9 cellular contexts compared by ENCODE assay signal in genomic region chr20:46690219-46691111, GRCh38. TPM values are rescaled to one million over a fixed set of nuclear protein-coding genes. Genes with fewer than 3 reads are reported as not detected.
A peak's percentile ranks its signal among the peaks of the same experiment; 100 is the strongest.
DNase-seq lines count a peak whose midpoint lies in the region; ATAC-seq, FAIRE-seq and TF ChIP-seq lines count a peak whose summit lies in the region.
"Had no signal": no experiment of that assay in that cellular context is flagged by ENCODE, and none has a peak within 500 bp of the region (broad histone marks: within the 10 kb centered on the region; RNA-seq: fewer than 3 reads in every experiment).

No MANE protein-coding gene starts in this region.

- H3K36me3 Mint-ChIP-seq in activated T-cell treated with anti-CD3 and anti-CD28 coated beads, Interleukin-2, amount 50 U/mL, for 24 hours (ENCODE audit: low read depth): peaks cover 32% of the 10 kb centered on the region

- H3K27me3 ChIP-seq in adipocyte (replicated peaks; ENCODE audit: control insufficient read depth, insufficient read depth, low read length): no peaks in the 10 kb centered on the region
- no peaks in the 10 kb centered on the region for H3K27me3 ChIP-seq in thyroid gland

- H3K4me3 ChIP-seq in adipocyte (ENCODE audit: low read length) (peak overlapping the region; percentile 97), thyroid gland (replicated peaks in 1 of 3) (peak overlapping the region in 2 of 3 donors; percentile 28 to 32)

- FAIRE-seq in frontal cortex (lab: Jason Lieb, UNC): no peak

- peak overlapping the region; percentile 95 for H3K9ac ChIP-seq in adipocyte (ENCODE audit: low read length)

- peak overlapping the region; percentile 76 to 92 (median 88) for H3K27ac ChIP-seq in thyroid gland

- H3K4me3 Mint-ChIP-seq in activated T-cell treated with anti-CD3 and anti-CD28 coated beads, Interleukin-2, amount 50 U/mL, for 24 hours: peak overlapping the region; percentile 94

- DNase-seq in activated T-cell treated with anti-CD3 and anti-CD28 coated beads, Interleukin-2, amount 50 U/mL, for 24 hours: no peak
- DNase-seq in activated T-cell treated with anti-CD3 and anti-CD28 coated beads for 4 hours: no peak
- DNase-seq in adipocyte (ENCODE audit: low read depth): peak; percentile 52
- DNase-seq in left lobe of liver (ENCODE audit: low spot score): peak; percentile 16
- DNase-seq in thyroid gland: no peak
- no peak for DNase-seq in glomerular visceral epithelial cell (ENCODE audit: extremely low spot score)
- DNase-seq in frontal cortex (ENCODE audit: low spot score in 2 of 2): no peak

- peaks cover 39% of the 10 kb centered on the region for H3K4me1 Mint-ChIP-seq in activated T-cell treated with anti-CD3 and anti-CD28 coated beads, Interleukin-2, amount 50 U/mL, for 24 hours (ENCODE audit: low read depth)

- TF ChIP-seq POLR2A in thyroid gland (IDR thresholded peaks at IDR 0.05): no peak

- peaks cover 14% of the 10 kb centered on the region for H3K36me3 ChIP-seq in adipocyte (ENCODE audit: control insufficient read depth, insufficient read depth, low read length, severe bottlenecking)
- peaks cover 0 to 7% of the 10 kb centered on the region in 2 donors for H3K36me3 ChIP-seq in thyroid gland

- 57 to 58% methylated on average over 13 of the region's 13 CpGs for WGBS in thyroid gland, 2 donors

- ATAC-seq in left lobe of liver: no peak
- ATAC-seq in HG03457 (IDR thresholded peaks at IDR 0.05; ENCODE audit: unreplicated experiment): no peak

- no peaks in the 10 kb centered on the region for H3K9me3 Mint-ChIP-seq in activated T-cell treated with anti-CD3 and anti-CD28 coated beads, Interleukin-2, amount 50 U/mL, for 24 hours

- intact Hi-C loops in thyroid gland (cut with DNase I): no loop called here

- H3K9me3 ChIP-seq in adipocyte (ENCODE audit: control insufficient read depth, low read length) (no peaks in the 10 kb centered on the region), thyroid gland (no peaks in the 10 kb centered on the region)

- H3K27ac Mint-ChIP-seq in activated T-cell treated with anti-CD3 and anti-CD28 coated beads, Interleukin-2, amount 50 U/mL, for 24 hours: no peak overlapping the region

- TF ChIP-seq CTCF in thyroid gland (IDR thresholded peaks at IDR 0.05): no peak

- no peaks in the 10 kb centered on the region for H3K27me3 Mint-ChIP-seq in activated T-cell treated with anti-CD3 and anti-CD28 coated beads, Interleukin-2, amount 50 U/mL, for 24 hours

- H3K4me1 ChIP-seq in adipocyte (ENCODE audit: control insufficient read depth, insufficient read depth, low read length) (peaks cover 25% of the 10 kb centered on the region), thyroid gland (peaks cover 12 to 16% of the 10 kb centered on the region in 2 donors)

RNA-seq across cellular contexts. Expression of gene TP53RK, which starts 1.2 kb away (rescaled TPM):
- total RNA-seq in left lobe of liver (3.2 TPM), thyroid gland (10 to 100 TPM; 20.2 to 49.6 (median 36.1) TPM), frontal cortex (51.0 TPM)

RNA-seq across cellular contexts. Expression of gene SLC2A10, which starts 19.0 kb away (rescaled TPM):
- total RNA-seq in left lobe of liver (44.8 TPM), thyroid gland (10 to 100 TPM; 33.7 to 53.0 (median 51.1) TPM), frontal cortex (3.7 TPM)
- total RNA-seq: T-helper 1 cell treated with Interleukin-12 subunit alpha and Interleukin-12 subunit beta and Interleukin-4 antibody, amounts not matched to agents 30 ng/mL and 1 ng/mL, for 36 hours had no signal

RNA-seq across cellular contexts. Expression of gene SLC13A3, which starts 39.2 kb away (rescaled TPM):
- total RNA-seq in left lobe of liver (7.1 TPM), thyroid gland (1 to 10 TPM; 1.8 to 4.2 (median 2.1) TPM), frontal cortex (10.2 TPM)

Comparison
In these comparisons a context has a peak if more than half of its experiments do, and no peak if none do; other contexts are left out.
1. DNase-seq: peak in adipocyte (single experiment) and left lobe of liver (single experiment); none in activated T-cell treated with anti-CD3 and anti-CD28 coated beads, Interleukin-2, amount 50 U/mL, for 24 hours (single experiment), activated T-cell treated with anti-CD3 and anti-CD28 coated beads for 4 hours (single experiment), thyroid gland (0 of 2), glomerular visceral epithelial cell (single experiment) and frontal cortex (0 of 2).